In genomic region chr13:111040821-111041220, GRCh38 we compare ENCODE assay signal across 8 cellular contexts.
"Had no signal": no experiment of that assay in that cellular context is flagged by ENCODE, and none has a peak within 500 bp of the region (broad histone marks: within the 10 kb centered on the region; RNA-seq: fewer than 3 reads in every experiment).

No MANE protein-coding gene starts in this region.

- H3K4me1 ChIP-seq: HAP-1 had no signal

- H2AFZ ChIP-seq: GM23248 had no signal

- ATAC-seq: HCT116, HepG2 had no signal

- DNase-seq: GM23248, GOT3, H7, HFFc6 had no signal

- FAIRE-seq: HepG2 had no signal

- H3K9ac ChIP-seq: GM23248 had no signal

- H3K4me3 ChIP-seq: GM23248, HAP-1 had no signal

- H3K9me3 ChIP-seq: HAP-1 had no signal

- H3K36me3 ChIP-seq: HAP-1 had no signal

- H3K27ac ChIP-seq: GM23248, HL-60 had no signal
